12 cellular contexts compared by ENCODE assay signal in genomic region chr1:245234217-245235120, GRCh38.
DNase-seq lines count a peak whose midpoint lies in the region; ATAC-seq, FAIRE-seq and TF ChIP-seq lines count a peak whose summit lies in the region.
"Had no signal": no experiment of that assay in that cellular context is flagged by ENCODE, and none has a peak within 500 bp of the region (broad histone marks: within the 10 kb centered on the region; RNA-seq: fewer than 3 reads in every experiment).

No MANE protein-coding gene starts in this region.

- H3K4me1 ChIP-seq in H9 (ENCODE audit: insufficient read depth, low read length) = peaks cover 3% of the 10 kb centered on the region; the same call in 1 of the 2 replicates
- H3K4me1 ChIP-seq: heart right ventricle had no signal

- H3K4me3 Mint-ChIP-seq in H9 (peak overlapping the region in 1 of 2 experiments; percentile 66; a peak in 3 of 5 replicates), osteocyte (ENCODE audit: unreplicated experiment) (peak overlapping the region; percentile 22)

- H3K27me3 ChIP-seq in H9 (ENCODE audit: insufficient read depth, low read length) = no peaks in the 10 kb centered on the region

- H3K4me2 ChIP-seq in H9 (ENCODE audit: insufficient read depth, insufficient read length, low read length) = peak overlapping the region; percentile 29

- H3K36me3 Mint-ChIP-seq in H9 (ENCODE audit: insufficient read depth in 1 of 3, low read depth in 3 of 3) (no peaks in the 10 kb centered on the region), osteocyte (ENCODE audit: unreplicated experiment) (peaks cover 3% of the 10 kb centered on the region)

- no peaks in the 10 kb centered on the region for H3K9me3 ChIP-seq in H9 (ENCODE audit: control insufficient read depth, low read depth, low read length)
- H3K9me3 ChIP-seq: heart right ventricle had no signal

- ATAC-seq in GM18498 (IDR thresholded peaks at IDR 0.05; ENCODE audit: unreplicated experiment) (no peak), GM18870 (IDR thresholded peaks at IDR 0.05; ENCODE audit: unreplicated experiment) (no peak)
- ATAC-seq: Panc1 had no signal

- H3K14ac ChIP-seq in H9 (ENCODE audit: insufficient read depth, low read length) = no peak overlapping the region; the same call in 1 of the 2 replicates

- H3K79me2 ChIP-seq in H9 (ENCODE audit: insufficient read depth, low read length) = no peaks in the 10 kb centered on the region

- no peak overlapping the region for H3K56ac ChIP-seq in H9 (ENCODE audit: insufficient read length, low read depth, low read length)

- peak overlapping the region in 2 of 3 experiments; percentile 33 to 86; a peak in 2 of 7 replicates for H3K27ac Mint-ChIP-seq in H9
- H3K27ac Mint-ChIP-seq in osteocyte (ENCODE audit: unreplicated experiment) = peak overlapping the region; percentile 49

- H4K5ac ChIP-seq in H9 (ENCODE audit: insufficient read length, low read depth, low read length) = no peak overlapping the region

- no peak overlapping the region for H4K91ac ChIP-seq in H9 (ENCODE audit: insufficient read length, low read depth, low read length)

- H2BK12ac ChIP-seq in H9 (ENCODE audit: insufficient read length, low read depth, low read length) = no peak overlapping the region

- DNase-seq in H9 (peak; percentile 83), NCI-H345 treated with DMSO at 0.1 percent for 48 hours (lab: John Stamatoyannopoulos, UW; ENCODE audit: unreplicated experiment) (peak; percentile 27), frontal cortex (ENCODE audit: low spot score in 2 of 2) (peak; percentile 9 to 35), osteocyte (ENCODE audit: extremely low spot score, unreplicated experiment) (no peak)
- DNase-seq in central memory CD4-positive, alpha-beta T cell = no peak
- DNase-seq in stimulated activated CD4-positive, alpha-beta T cell treated with anti-CD3 and anti-CD28 coated beads, Interleukin-2, amount 100 ng/mL, for 24 hours = no peak
- DNase-seq: dermis blood vessel endothelial cell, heart right ventricle, WERI-Rb-1 had no signal

- H2BK15ac ChIP-seq in H9 (ENCODE audit: low read depth, low read length) = no peak overlapping the region

- H4K20me1 ChIP-seq in H9 (ENCODE audit: control insufficient read depth, insufficient read depth, insufficient read length) = no peaks in the 10 kb centered on the region

- TF ChIP-seq CTCF in H9 (conservative IDR thresholded peaks at IDR 0.05) (no peak), osteocyte (IDR thresholded peaks at IDR 0.05) (no peak)

- H3K27me3 Mint-ChIP-seq in H9 (ENCODE audit: low read depth) (peaks cover 55% of the 10 kb centered on the region), osteocyte (ENCODE audit: unreplicated experiment) (peaks cover 10% of the 10 kb centered on the region)

- H2AFZ ChIP-seq in H9 (ENCODE audit: low read length) = no peak overlapping the region

- H2AK5ac ChIP-seq in H9 (ENCODE audit: insufficient read length, low read length) = no peak overlapping the region

- no peak overlapping the region for H3K27ac ChIP-seq in H9 (ENCODE audit: insufficient read length, low read depth, low read length)
- H3K27ac ChIP-seq: heart right ventricle, WERI-Rb-1 had no signal

- no peaks in the 10 kb centered on the region for H3K23me2 ChIP-seq in H9 (ENCODE audit: insufficient read length, low read depth, low read length, poor library complexity, severe bottlenecking)

- no peak overlapping the region for H3K23ac ChIP-seq in H9 (ENCODE audit: insufficient read length, low read depth, low read length)

- H3T11ph ChIP-seq in H9 (ENCODE audit: low read length) = no peak overlapping the region

- H3K9me3 Mint-ChIP-seq in H9 (no peaks in the 10 kb centered on the region; a peak in 1 of 5 replicates), osteocyte (ENCODE audit: unreplicated experiment) (no peaks in the 10 kb centered on the region)

- H3K4ac ChIP-seq in H9 (ENCODE audit: low read depth, low read length) = no peak overlapping the region

- H2BK5ac ChIP-seq in H9 (ENCODE audit: insufficient read length, low read length) = no peak overlapping the region

- FAIRE-seq in frontal cortex (lab: Jason Lieb, UNC) = no peak

- peaks cover 15 to 16% of the 10 kb centered on the region in 2 experiments for H3K4me1 Mint-ChIP-seq in H9
- H3K4me1 Mint-ChIP-seq in osteocyte (ENCODE audit: unreplicated experiment) = peaks cover 16% of the 10 kb centered on the region

- no peak overlapping the region for H2BK120ac ChIP-seq in H9 (ENCODE audit: low read depth, low read length, poor library complexity, severe bottlenecking)

- no peak overlapping the region for H3K18ac ChIP-seq in H9 (ENCODE audit: insufficient read length, low read depth, low read length)

- WGBS in H9 (ENCODE audit: extremely low coverage, insufficient read length, low lambda C conversion rate) = no CpG with 5 or more reads among the region's 27 CpGs

- no peak overlapping the region for H4K8ac ChIP-seq in H9 (replicated peaks; ENCODE audit: insufficient read length, low read depth, low read length)

- H3K79me1 ChIP-seq in H9 (ENCODE audit: insufficient read depth, low read depth, low read length, poor library complexity, severe bottlenecking) = no peaks in the 10 kb centered on the region

- no peak overlapping the region for H3K9ac ChIP-seq in H9 (ENCODE audit: extremely low read depth, insufficient read length, low read length)

- no peak overlapping the region for H2BK20ac ChIP-seq in H9 (ENCODE audit: low read depth, low read length, poor library complexity, severe bottlenecking)

Comparison
In these comparisons a context has a peak if more than half of its experiments do, and no peak if none do; other contexts are left out.
1. DNase-seq: peak in H9 (single experiment), NCI-H345 treated with DMSO at 0.1 percent for 48 hours (single experiment) and frontal cortex (2 of 2); none in osteocyte (single experiment), central memory CD4-positive, alpha-beta T cell (single experiment) and stimulated activated CD4-positive, alpha-beta T cell treated with anti-CD3 and anti-CD28 coated beads, Interleukin-2, amount 100 ng/mL, for 24 hours (0 of 2).